ENCODE assay signal across 14 cellular contexts in genomic region chr3:129304141-129304540, GRCh38. TPM values are rescaled to one million over a fixed set of nuclear protein-coding genes. Genes with fewer than 3 reads are reported as not detected.
DNase-seq lines count a peak whose midpoint lies in the region; ATAC-seq, FAIRE-seq and TF ChIP-seq lines count a peak whose summit lies in the region.
"Had no signal": no experiment of that assay in that cellular context is flagged by ENCODE, and none has a peak within 500 bp of the region (broad histone marks: within the 10 kb centered on the region; RNA-seq: fewer than 3 reads in every experiment).

No MANE protein-coding gene starts in this region.

- H4K20me1 ChIP-seq in BLaER1 treated with 17β-estradiol and CSF1 and Interleukin-3, amounts not matched to agents 10 nM and 100 nM, result peaks cover 0 to 39% (median 5%) of the 10 kb centered on the region in 11 experiments; a peak in 8 of 22 replicates
- H4K20me1 ChIP-seq in H9 (ENCODE audit: control insufficient read depth, insufficient read depth, insufficient read length) (no peaks in the 10 kb centered on the region), HepG2 (ENCODE audit: insufficient read depth, low read length) (no peaks in the 10 kb centered on the region)

- no peak overlapping the region for H2BK15ac ChIP-seq in H9 (ENCODE audit: low read depth, low read length)

- no peaks in the 10 kb centered on the region for H3K23me2 ChIP-seq in H9 (ENCODE audit: insufficient read length, low read depth, low read length, poor library complexity, severe bottlenecking)

- H2BK12ac ChIP-seq in H9 (ENCODE audit: insufficient read length, low read depth, low read length), result no peak overlapping the region

- H3K9ac ChIP-seq in BLaER1 treated with 17β-estradiol and CSF1 and Interleukin-3, amounts not matched to agents 10 nM and 100 nM, result 0 out of 22 replicates have a peak overlapping the region, but pooled peaks of 1 of the 11 experiments have one; percentile 0
- H3K9ac ChIP-seq in H9 (ENCODE audit: extremely low read depth, insufficient read length, low read length), result no peak overlapping the region
- H3K9ac ChIP-seq in adipocyte (ENCODE audit: low read length), result no peak overlapping the region
- H3K9ac ChIP-seq in HepG2 (ENCODE audit: insufficient read depth, low read depth, low read length), result no peak overlapping the region

- H3K9me3 Mint-ChIP-seq in H9 (no peaks in the 10 kb centered on the region; a peak in 2 of 5 replicates), naive B cell (no peaks in the 10 kb centered on the region), Caco-2 (ENCODE audit: unreplicated experiment) (no peaks in the 10 kb centered on the region)

- POLR2A ChIA-PET in Caco-2 (lab: Charles Lee) (no interaction called here), HepG2 (lab: Yijun Ruan, JAX) (no interaction called here)

- no peak for DNase-seq in H9
- DNase-seq in adipocyte (ENCODE audit: low read depth), result peak; percentile 55
- no peak for DNase-seq in naive B cell
- DNase-seq in Caco-2, result no peak
- no peak for DNase-seq in HepG2 (ENCODE audit: low spot score)
- DNase-seq: activated CD4-positive, alpha-beta T cell treated with anti-CD3 and anti-CD28 coated beads for 4 hours; effector CD4-positive, alpha-beta T cell; left lung; NCI-H2029 treated with DMSO at 0.1 percent for 48 hours; stimulated activated CD4-positive, alpha-beta T cell treated with anti-CD3 and anti-CD28 coated beads, Interleukin-4, amount 100 ng/mL, for 24 hours had no signal

- no peak for TF ChIP-seq RAD21 in HepG2 (CRISPR knock-in tag; IDR thresholded peaks at IDR 0.05)

- H3K18ac ChIP-seq in H9 (ENCODE audit: insufficient read length, low read depth, low read length), result no peak overlapping the region

- no peak overlapping the region for H2BK5ac ChIP-seq in H9 (ENCODE audit: insufficient read length, low read length)

- H3T11ph ChIP-seq in H9 (ENCODE audit: low read length), result no peak overlapping the region

- peaks cover 39 to 89% (median 83%) of the 10 kb centered on the region in 11 experiments for H3K36me3 ChIP-seq in BLaER1 treated with 17β-estradiol and CSF1 and Interleukin-3, amounts not matched to agents 10 nM and 100 nM
- H3K36me3 ChIP-seq in adipocyte (ENCODE audit: control insufficient read depth, insufficient read depth, low read length, severe bottlenecking) (peaks cover 41% of the 10 kb centered on the region), Caco-2 (ENCODE audit: control insufficient read depth, insufficient read depth, low read length) (0 out of 2 replicates have a peak, but pooled peaks cover 2% of the 10 kb centered on the region), HepG2 (replicated peaks in 1 of 2; ENCODE audit: control insufficient read depth in 1 of 2, insufficient read depth in 2 of 2, low read length in 2 of 2) (peaks cover 5 to 43% of the 10 kb centered on the region in 2 experiments)

- H2BK120ac ChIP-seq in H9 (ENCODE audit: low read depth, low read length, poor library complexity, severe bottlenecking), result no peak overlapping the region

- TF ChIP-seq EP300 in HepG2 (IDR thresholded peaks at IDR 0.05; ENCODE audit: low read depth in 2 of 2, low read length in 2 of 2), result no peak
- no peak for TF ChIP-seq EP300 in HepG2 (CRISPR knock-in tag; IDR thresholded peaks at IDR 0.05; ENCODE audit: borderline replicate concordance)

- H3K4ac ChIP-seq in H9 (ENCODE audit: low read depth, low read length), result no peak overlapping the region

- H2AFZ ChIP-seq in H9 (ENCODE audit: low read length) (no peak overlapping the region), HepG2 (ENCODE audit: low read length) (no peak overlapping the region)

- no peak for TF ChIP-seq POLR2A in HepG2 (IDR thresholded peaks at IDR 0.05; ENCODE audit: insufficient read depth in 1 of 2, low read depth in 2 of 2, low read length in 2 of 2)

- H3K27me3 Mint-ChIP-seq in H9 (ENCODE audit: low read depth) (no peaks in the 10 kb centered on the region; the same call in 1 of the 2 replicates), naive B cell (no peaks in the 10 kb centered on the region), Caco-2 (ENCODE audit: insufficient read depth, unreplicated experiment) (no peaks in the 10 kb centered on the region)

- no peaks in the 10 kb centered on the region for H3K79me1 ChIP-seq in H9 (ENCODE audit: insufficient read depth, low read depth, low read length, poor library complexity, severe bottlenecking)

- FAIRE-seq in HepG2 (lab: Jason Lieb, UNC), result no peak

- H3K4me2 ChIP-seq in BLaER1 treated with 17β-estradiol and CSF1 and Interleukin-3, amounts not matched to agents 10 nM and 100 nM, result peak overlapping the region; percentile 14 to 82 (median 44); a peak in 19 of 22 replicates
- H3K4me2 ChIP-seq in H9 (ENCODE audit: insufficient read depth, insufficient read length, low read length) (no peak overlapping the region), HepG2 (ENCODE audit: low read depth, low read length) (no peak overlapping the region)

- H3K27me3 ChIP-seq in BLaER1 treated with 17β-estradiol and CSF1 and Interleukin-3, amounts not matched to agents 10 nM and 100 nM, result no peaks in the 10 kb centered on the region
- H3K27me3 ChIP-seq in H9 (ENCODE audit: insufficient read depth, low read length) (no peaks in the 10 kb centered on the region), adipocyte (replicated peaks; ENCODE audit: control insufficient read depth, insufficient read depth, low read length) (no peaks in the 10 kb centered on the region), Caco-2 (replicated peaks; ENCODE audit: control insufficient read depth, insufficient read depth, low read length) (no peaks in the 10 kb centered on the region), HepG2 (ENCODE audit: control insufficient read depth in 1 of 2, insufficient read depth in 2 of 2, low read length in 2 of 2) (no peaks in the 10 kb centered on the region)
- H3K27me3 ChIP-seq: left lung had no signal

- intact Hi-C loops in Caco-2 (cut with micrococcal nuclease; ENCODE audit: unreplicated experiment), result no loop called here
- intact Hi-C loops in HepG2 (cut with micrococcal nuclease; ENCODE audit: unreplicated experiment), result no loop called here

- BruUV-seq in Caco-2 (replicated peaks; lab: Mats Ljungman, UMichigan) (no TSS peak), HepG2 (replicated peaks; lab: Mats Ljungman, UMichigan) (no TSS peak)

- H3K27ac ChIP-seq in BLaER1 treated with 17β-estradiol and CSF1 and Interleukin-3, amounts not matched to agents 10 nM and 100 nM, result no peak overlapping the region
- H3K27ac ChIP-seq in H9 (ENCODE audit: insufficient read length, low read depth, low read length) (no peak overlapping the region), HepG2 (ENCODE audit: extremely low read length, insufficient read depth, low read length) (no peak overlapping the region)
- H3K27ac ChIP-seq: SK-N-MC had no signal

- no peak overlapping the region for H4K5ac ChIP-seq in H9 (ENCODE audit: insufficient read length, low read depth, low read length)

- H3K4me1 ChIP-seq in BLaER1 treated with 17β-estradiol and CSF1 and Interleukin-3, amounts not matched to agents 10 nM and 100 nM, result peaks cover 27 to 36% (median 31%) of the 10 kb centered on the region in 10 experiments
- H3K4me1 ChIP-seq in H9 (ENCODE audit: insufficient read depth, low read length), result peaks cover 5% of the 10 kb centered on the region; the same call in 1 of the 2 replicates
- H3K4me1 ChIP-seq in adipocyte (ENCODE audit: control insufficient read depth, insufficient read depth, low read length), result peaks cover 29% of the 10 kb centered on the region
- peaks cover 11% of the 10 kb centered on the region for H3K4me1 ChIP-seq in Caco-2
- H3K4me1 ChIP-seq in HepG2 (ENCODE audit: insufficient read depth, low read length), result peaks cover 12% of the 10 kb centered on the region

- no peak overlapping the region for H4K8ac ChIP-seq in H9 (replicated peaks; ENCODE audit: insufficient read length, low read depth, low read length)

- H3K9me3 ChIP-seq in BLaER1 treated with 17β-estradiol and CSF1 and Interleukin-3, amounts not matched to agents 10 nM and 100 nM (replicated peaks in 1 of 11), result no peaks in the 10 kb centered on the region
- H3K9me3 ChIP-seq in H9 (ENCODE audit: control insufficient read depth, low read depth, low read length), result no peaks in the 10 kb centered on the region
- no peaks in the 10 kb centered on the region for H3K9me3 ChIP-seq in adipocyte (ENCODE audit: control insufficient read depth, low read length)
- no peaks in the 10 kb centered on the region for H3K9me3 ChIP-seq in Caco-2
- no peaks in the 10 kb centered on the region for H3K9me3 ChIP-seq in HepG2 (ENCODE audit: low read length)
- H3K9me3 ChIP-seq: left lung had no signal

- in situ Hi-C loops in HepG2 (cut with HindIII; ENCODE audit: extremely low pct_ligation_motif_present, low pct_unique_long_range_greater_than_20kb), result no loop called here

- no peak overlapping the region for H3K56ac ChIP-seq in H9 (ENCODE audit: insufficient read length, low read depth, low read length)

- H3K4me1 Mint-ChIP-seq in H9, result peaks cover 23% of the 10 kb centered on the region in 2 experiments
- H3K4me1 Mint-ChIP-seq in naive B cell, result peaks cover 19 to 28% (median 25%) of the 10 kb centered on the region in 3 donors
- H3K4me1 Mint-ChIP-seq in Caco-2 (ENCODE audit: low read depth, unreplicated experiment), result no peaks in the 10 kb centered on the region

- no peak overlapping the region for H2AK5ac ChIP-seq in H9 (ENCODE audit: insufficient read length, low read length)

- H3K79me2 ChIP-seq in H9 (ENCODE audit: insufficient read depth, low read length) (no peaks in the 10 kb centered on the region), HepG2 (ENCODE audit: insufficient read depth, low read length) (no peaks in the 10 kb centered on the region)

- H3K4me3 Mint-ChIP-seq in H9, result no peak overlapping the region
- peak overlapping the region in 1 of 8 donors; percentile 44 for H3K4me3 Mint-ChIP-seq in naive B cell
- no peak overlapping the region for H3K4me3 Mint-ChIP-seq in Caco-2 (ENCODE audit: unreplicated experiment)

- H4K91ac ChIP-seq in H9 (ENCODE audit: insufficient read length, low read depth, low read length), result no peak overlapping the region

- no peak overlapping the region for H3K4me3 ChIP-seq in BLaER1 treated with 17β-estradiol and CSF1 and Interleukin-3, amounts not matched to agents 10 nM and 100 nM
- H3K4me3 ChIP-seq in adipocyte (ENCODE audit: low read length) (no peak overlapping the region), Caco-2 (ENCODE audit: low read depth, low read length) (no peak overlapping the region), HepG2 (replicated peaks in 1 of 3; ENCODE audit: insufficient read depth in 1 of 3, low read depth in 2 of 3, low read length in 3 of 3) (no peak overlapping the region)
- H3K4me3 ChIP-seq: left lung, SK-N-MC had no signal

- H3K14ac ChIP-seq in H9 (ENCODE audit: insufficient read depth, low read length), result no peak overlapping the region

- no peak overlapping the region for H2BK20ac ChIP-seq in H9 (ENCODE audit: low read depth, low read length, poor library complexity, severe bottlenecking)

- no peak overlapping the region for H3K23ac ChIP-seq in H9 (ENCODE audit: insufficient read length, low read depth, low read length)

- H3K27ac Mint-ChIP-seq in H9 (peak overlapping the region; percentile 14 to 100 (median 37); a peak in 5 of 7 replicates), naive B cell (peak overlapping the region in 4 of 6 donors; percentile 6 to 59 (median 26)), Caco-2 (ENCODE audit: unreplicated experiment) (no peak overlapping the region)

- WGBS in H9 (ENCODE audit: extremely low coverage, insufficient read length, low lambda C conversion rate), result no CpG with 5 or more reads among the region's 1 CpG
- WGBS in HepG2 (ENCODE audit: low lambda C conversion rate), result 90% methylated on average over 1 of the region's 1 CpG

- no peak for ATAC-seq in naive B cell (ENCODE audit: low read depth in 2 of 2)
- no peak for ATAC-seq in GM21515 (IDR thresholded peaks at IDR 0.05; ENCODE audit: unreplicated experiment)
- no peak for ATAC-seq in HG02623 (IDR thresholded peaks at IDR 0.05; ENCODE audit: unreplicated experiment)
- no peak for ATAC-seq in HepG2
- ATAC-seq: left lung had no signal

- TF ChIP-seq CTCF in H9 (conservative IDR thresholded peaks at IDR 0.05) (no peak), Caco-2 (IDR thresholded peaks at IDR 0.05; ENCODE audit: insufficient read depth in 1 of 2, low read depth in 1 of 2, low read length in 1 of 2, severe bottlenecking in 1 of 2, unreplicated experiment in 1 of 2) (no peak), HepG2 (CRISPR knock-in tag; IDR thresholded peaks at IDR 0.05) (no peak)

- peaks cover 9 to 46% (median 35%) of the 10 kb centered on the region in 3 experiments; a peak in 6 of 7 replicates for H3K36me3 Mint-ChIP-seq in H9 (ENCODE audit: insufficient read depth in 1 of 3, low read depth in 3 of 3)
- H3K36me3 Mint-ChIP-seq in naive B cell, result peaks cover 9 to 13% of the 10 kb centered on the region in 2 donors
- H3K36me3 Mint-ChIP-seq in Caco-2 (ENCODE audit: insufficient read depth, unreplicated experiment), result peaks cover 28% of the 10 kb centered on the region

- CTCF ChIA-PET in Caco-2 (lab: Charles Lee), result no interaction called here
- CTCF ChIA-PET in HepG2 (lab: Yijun Ruan, JAX; ENCODE audit: low intra/inter-chr PET ratio, low total read pairs), result no interaction called here

RNA-seq across cellular contexts. Expression of gene HMCES, which starts 25.5 kb away (rescaled TPM):
- 51.2 and 52.4 TPM in 2 replicates for total RNA-seq in H9 (2021)
- polyA plus RNA-seq in naive B cell (ENCODE audit: low read depth in 6 of 6), result 100 to 1,000 TPM; 128 to 265 (median 146) TPM
- total RNA-seq in Caco-2 (2022), result 47.7 and 47.9 TPM in 2 replicates
- total RNA-seq in HepG2 (2016; rRNA removed; fragmentation: Illumina TruSeq; extraction: Trizol), result 37.5 and 52.4 TPM in 2 replicates
- 5.9 and 6.0 TPM in 2 replicates for total RNA-seq in HepG2 (2016; cell fraction: cytosol; rRNA removed; fragmentation: Illumina TruSeq; extraction: Trizol; ENCODE audit: low read depth)
- 39.9 and 50.0 TPM in 2 replicates for total RNA-seq in HepG2 (2016; cell fraction: insoluble cytoplasmic fraction; rRNA removed; fragmentation: Illumina TruSeq; extraction: Trizol)
- 15.6 and 17.9 TPM in 2 replicates for total RNA-seq in HepG2 (2016; cell fraction: membrane; rRNA removed; fragmentation: Illumina TruSeq; extraction: Trizol)
- 19.5 and 22.8 TPM in 2 replicates for total RNA-seq in HepG2 (2016; cell fraction: nucleus; rRNA removed; fragmentation: Illumina TruSeq; extraction: Trizol)
- 16.1 and 20.1 TPM in 2 replicates for polyA plus RNA-seq in HepG2 (2011; rRNA removed)
- polyA plus RNA-seq in HepG2 (2011; cell fraction: cytosol; rRNA removed), result 12.5 and 16.0 TPM in 2 replicates
- 7.8 and 11.5 TPM in 2 replicates for polyA plus RNA-seq in HepG2 (2011; cell fraction: nucleus; rRNA removed)
- polyA plus RNA-seq in HepG2 (2012), result 23.1 and 26.3 TPM in 2 replicates
- polyA plus RNA-seq in HepG2 (2016; cell fraction: cytosol; fragmentation: Illumina TruSeq; extraction: Trizol; ENCODE audit: low read depth), result 10.2 and 11.1 TPM in 2 replicates
- polyA plus RNA-seq in HepG2 (2016; cell fraction: insoluble cytoplasmic fraction; fragmentation: Illumina TruSeq; extraction: Trizol; ENCODE audit: low read depth), result 61.1 and 65.6 TPM in 2 replicates
- 16.9 and 18.1 TPM in 2 replicates for polyA plus RNA-seq in HepG2 (2016; cell fraction: membrane; fragmentation: Illumina TruSeq; extraction: Trizol; ENCODE audit: low read depth)
- polyA plus RNA-seq in HepG2 (2016; cell fraction: nucleus; fragmentation: Illumina TruSeq; extraction: Trizol; ENCODE audit: insufficient read depth, low read depth), result 34.4 and 36.9 TPM in 2 replicates
- polyA minus RNA-seq in HepG2 (2011; rRNA and poly(A)+ RNA removed; ENCODE audit: low replicate concordance), result 9.7 and 17.6 TPM in 2 replicates
- polyA minus RNA-seq in HepG2 (2011; cell fraction: cytosol; rRNA and poly(A)+ RNA removed), result 12.7 and 20.2 TPM in 2 replicates
- 7.2 and 8.7 TPM in 2 replicates for polyA minus RNA-seq in HepG2 (2011; cell fraction: nucleus; rRNA and poly(A)+ RNA removed)

RNA-seq across cellular contexts. Expression of gene COPG1, which starts 54.7 kb away (rescaled TPM):
- total RNA-seq in H9 (2021) (142 and 147 TPM in 2 replicates), Caco-2 (2022) (178 TPM in 2 replicates), HepG2 (2016; rRNA removed; fragmentation: Illumina TruSeq; extraction: Trizol) (166 and 201 TPM in 2 replicates)
- polyA plus RNA-seq in naive B cell (ENCODE audit: low read depth in 6 of 6) (10 to 100 TPM; 48.6 to 95.6 (median 60.9) TPM), HepG2 (2011; rRNA removed) (96.0 and 98.6 TPM in 2 replicates)
- total RNA-seq in HepG2 (2016; cell fraction: cytosol; rRNA removed; fragmentation: Illumina TruSeq; extraction: Trizol; ENCODE audit: low read depth), result 32.6 and 33.3 TPM in 2 replicates
- 161 and 187 TPM in 2 replicates for total RNA-seq in HepG2 (2016; cell fraction: insoluble cytoplasmic fraction; rRNA removed; fragmentation: Illumina TruSeq; extraction: Trizol)
- 53.2 and 59.5 TPM in 2 replicates for total RNA-seq in HepG2 (2016; cell fraction: membrane; rRNA removed; fragmentation: Illumina TruSeq; extraction: Trizol)
- total RNA-seq in HepG2 (2016; cell fraction: nucleus; rRNA removed; fragmentation: Illumina TruSeq; extraction: Trizol), result 112 and 137 TPM in 2 replicates
- 50.1 and 58.7 TPM in 2 replicates for polyA plus RNA-seq in HepG2 (2011; cell fraction: cytosol; rRNA removed)
- 113 and 136 TPM in 2 replicates for polyA plus RNA-seq in HepG2 (2011; cell fraction: nucleus; rRNA removed)
- polyA plus RNA-seq in HepG2 (2012), result 104 and 119 TPM in 2 replicates
- 13.1 and 15.7 TPM in 2 replicates for polyA plus RNA-seq in HepG2 (2016; cell fraction: cytosol; fragmentation: Illumina TruSeq; extraction: Trizol; ENCODE audit: low read depth)
- 185 and 197 TPM in 2 replicates for polyA plus RNA-seq in HepG2 (2016; cell fraction: insoluble cytoplasmic fraction; fragmentation: Illumina TruSeq; extraction: Trizol; ENCODE audit: low read depth)
- 21.2 and 23.0 TPM in 2 replicates for polyA plus RNA-seq in HepG2 (2016; cell fraction: membrane; fragmentation: Illumina TruSeq; extraction: Trizol; ENCODE audit: low read depth)
- 168 and 188 TPM in 2 replicates for polyA plus RNA-seq in HepG2 (2016; cell fraction: nucleus; fragmentation: Illumina TruSeq; extraction: Trizol; ENCODE audit: insufficient read depth, low read depth)
- polyA minus RNA-seq in HepG2 (2011; rRNA and poly(A)+ RNA removed; ENCODE audit: low replicate concordance), result 210 and 345 TPM in 2 replicates
- 121 and 122 TPM in 2 replicates for polyA minus RNA-seq in HepG2 (2011; cell fraction: cytosol; rRNA and poly(A)+ RNA removed)
- 147 and 157 TPM in 2 replicates for polyA minus RNA-seq in HepG2 (2011; cell fraction: nucleus; rRNA and poly(A)+ RNA removed)

Comparison
In these comparisons a context has a peak if more than half of its experiments do, and no peak if none do; other contexts are left out.
1. H3K4me2 ChIP-seq: peak in BLaER1 treated with 17β-estradiol and CSF1 and Interleukin-3, amounts not matched to agents 10 nM and 100 nM (11 of 11); none in H9 (single experiment) and HepG2 (single experiment).